In the genomic region with DNA sequence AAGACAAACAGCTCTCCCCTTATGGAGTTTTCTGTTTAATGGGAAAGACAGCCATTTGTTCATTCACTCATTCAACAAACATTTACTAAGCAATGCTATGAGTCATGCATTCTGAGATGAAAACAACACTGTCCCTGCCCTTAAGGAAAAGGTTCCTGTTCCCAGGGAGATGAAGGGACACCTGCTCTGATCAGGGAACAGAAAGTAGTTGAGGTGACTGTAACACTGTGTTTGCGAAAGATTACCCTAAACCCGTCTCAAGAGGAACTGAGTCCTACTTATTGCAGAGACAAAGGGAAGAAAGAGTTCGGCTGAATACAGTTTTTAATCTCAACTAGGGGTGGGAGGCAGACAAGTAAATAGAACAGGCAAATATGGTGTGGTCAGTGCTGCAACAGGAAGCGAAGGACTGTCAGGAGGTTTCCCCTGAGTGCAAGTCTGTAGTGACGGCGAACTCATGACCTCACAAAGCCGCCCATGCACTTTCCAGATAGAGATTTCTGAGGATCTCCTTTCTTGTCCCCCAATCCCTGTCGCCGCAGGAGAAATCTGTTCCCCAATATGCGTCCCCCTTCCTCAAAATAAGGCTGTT, we compare ENCODE assay signal across 8 cellular contexts. TPM values are rescaled to one million over a fixed set of nuclear protein-coding genes. Genes with fewer than 3 reads are reported as not detected.
DNase-seq lines count a peak whose midpoint lies in the region; ATAC-seq and TF ChIP-seq lines count a peak whose summit lies in the region.

No MANE protein-coding gene starts in this region.

- ATAC-seq in GM21528 (IDR thresholded peaks at IDR 0.05; ENCODE audit: low FRiP score, unreplicated experiment) (peak; percentile 44), GM18505 (IDR thresholded peaks at IDR 0.05; ENCODE audit: unreplicated experiment) (no peak)

- no peak for TF ChIP-seq POLR2A in GM18505 (IDR thresholded peaks at IDR 0.05; ENCODE audit: borderline replicate concordance, extremely low read depth, insufficient read depth, insufficient read length)

- no peaks in the 10 kb centered on the region for H3K9me3 Mint-ChIP-seq in activated CD4-positive, alpha-beta memory T cell treated with anti-CD3 and anti-CD28 coated beads for 36 hours
- H3K9me3 Mint-ChIP-seq in nephron progenitor cell: no peaks in the 10 kb centered on the region

- CTCF ChIA-PET in activated CD4-positive, alpha-beta memory T cell treated with anti-CD3 and anti-CD28 coated beads for 36 hours (lab: Charles Lee): interaction anchor here (0.6 to 1.2 kb wide), 2 partner anchors 21 to 62 kb away, joined by 3 read pairs; no protein-coding TSS in a partner anchor

- DNase-seq in COLO668 (lab: John Stamatoyannopoulos, UW; ENCODE audit: unreplicated experiment): peak; percentile 45
- no peak for DNase-seq in LNCaP clone FGC (ENCODE audit: low read depth)
- peak; percentile 62 for DNase-seq in activated CD4-positive, alpha-beta memory T cell treated with anti-CD3 and anti-CD28 coated beads for 36 hours
- DNase-seq in fibroblast of the aortic adventitia (ENCODE audit: low read depth): peak; percentile 51
- DNase-seq in nephron progenitor cell: no peak
- no peak for DNase-seq in superior temporal gyrus (ENCODE audit: extremely low spot score)

- POLR2A ChIA-PET in activated CD4-positive, alpha-beta memory T cell treated with anti-CD3 and anti-CD28 coated beads for 36 hours (lab: Charles Lee): interaction anchor here (1.6 kb wide), 1 partner anchor 293 kb away, joined by 6 read pairs; a partner anchor contains a TSS

- peaks cover 51% of the 10 kb centered on the region for H3K4me1 Mint-ChIP-seq in activated CD4-positive, alpha-beta memory T cell treated with anti-CD3 and anti-CD28 coated beads for 36 hours (ENCODE audit: low read depth)
- peaks cover 44% of the 10 kb centered on the region for H3K4me1 Mint-ChIP-seq in nephron progenitor cell

- peak overlapping the region; percentile 86 for H3K27ac Mint-ChIP-seq in activated CD4-positive, alpha-beta memory T cell treated with anti-CD3 and anti-CD28 coated beads for 36 hours
- H3K27ac Mint-ChIP-seq in nephron progenitor cell: peak overlapping the region; percentile 96

- intact Hi-C loops in activated CD4-positive, alpha-beta memory T cell treated with anti-CD3 and anti-CD28 coated beads for 36 hours (cut with micrococcal nuclease): loop anchor here (2.0 to 5.0 kb wide), 3 partner anchors 16 to 294 kb away; a partner anchor contains a TSS

- H3K27me3 Mint-ChIP-seq in activated CD4-positive, alpha-beta memory T cell treated with anti-CD3 and anti-CD28 coated beads for 36 hours: no peaks in the 10 kb centered on the region
- peaks cover 6% of the 10 kb centered on the region for H3K27me3 Mint-ChIP-seq in nephron progenitor cell (ENCODE audit: low read depth, poor library complexity)

- TF ChIP-seq CTCF in LNCaP clone FGC (IDR thresholded peaks at IDR 0.05; ENCODE audit: control insufficient read depth, extremely low read depth, insufficient read depth) (no peak), fibroblast of the aortic adventitia (IDR thresholded peaks at IDR 0.05; ENCODE audit: insufficient read depth, low read length) (no peak), nephron progenitor cell (IDR thresholded peaks at IDR 0.05) (no peak)

- peak overlapping the region; percentile 90 for H3K4me3 Mint-ChIP-seq in activated CD4-positive, alpha-beta memory T cell treated with anti-CD3 and anti-CD28 coated beads for 36 hours
- peak overlapping the region; percentile 97 for H3K4me3 Mint-ChIP-seq in nephron progenitor cell

- H3K4me3 ChIP-seq in LNCaP clone FGC (ENCODE audit: low read depth, low read length) (peak overlapping the region; percentile 71), fibroblast of the aortic adventitia (ENCODE audit: low read depth, low read length) (peak overlapping the region; percentile 97)

- peaks cover 4% of the 10 kb centered on the region for H3K36me3 Mint-ChIP-seq in activated CD4-positive, alpha-beta memory T cell treated with anti-CD3 and anti-CD28 coated beads for 36 hours
- H3K36me3 Mint-ChIP-seq in nephron progenitor cell (ENCODE audit: low read depth): peaks cover 13% of the 10 kb centered on the region

RNA-seq across cellular contexts. Expression of a gene that starts 0.7 kb away (rescaled TPM):
- total RNA-seq in activated CD4-positive, alpha-beta memory T cell treated with anti-CD3 and anti-CD28 coated beads for 36 hours: 10 to 100 TPM; 20.2 to 23.2 TPM
- 25.6 and 32.2 TPM in 2 replicates for total RNA-seq in fibroblast of the aortic adventitia (ENCODE audit: low replicate concordance)

Comparison
In these comparisons a context has a peak if more than half of its experiments do, and no peak if none do; other contexts are left out.
1. DNase-seq: peak in COLO668 (single experiment), activated CD4-positive, alpha-beta memory T cell treated with anti-CD3 and anti-CD28 coated beads for 36 hours (single experiment) and fibroblast of the aortic adventitia (single experiment); none in LNCaP clone FGC (single experiment), nephron progenitor cell (single experiment) and superior temporal gyrus (single experiment).